In genomic region chr7:144220531-144220930, GRCh38 we compare ENCODE assay signal across 6 cellular contexts. TPM values are rescaled to one million over a fixed set of nuclear protein-coding genes. Genes with fewer than 3 reads are reported as not detected.
"Had no signal": no experiment of that assay in that cellular context is flagged by ENCODE, and none has a peak within 500 bp of the region (broad histone marks: within the 10 kb centered on the region; RNA-seq: fewer than 3 reads in every experiment).

No MANE protein-coding gene starts in this region.

RNA-seq across cellular contexts. Expression of gene OR2A42, which starts 18.9 kb away (rescaled TPM):
- total RNA-seq: HepG2, HT-29, HT1080, IMR-90, K562 had no signal
- polyA plus RNA-seq: HepG2, IgD-negative memory B cell, IMR-90, K562 had no signal

RNA-seq across cellular contexts. Expression of gene ARHGEF35, which starts 24.9 kb away (rescaled TPM):
- total RNA-seq: IMR-90 had no signal
- polyA plus RNA-seq: HepG2, IMR-90 had no signal

RNA-seq across cellular contexts. Expression of gene CTAGE4, which starts 37.3 kb away (rescaled TPM):
- total RNA-seq: HepG2, IMR-90 had no signal
- polyA plus RNA-seq: HepG2, IgD-negative memory B cell had no signal

RNA-seq across cellular contexts. Expression of gene OR2A7, which starts 44.1 kb away (rescaled TPM):
- total RNA-seq: HepG2, HT1080, IMR-90, K562 had no signal
- polyA plus RNA-seq: HepG2, IMR-90 had no signal

RNA-seq across cellular contexts. Expression of gene CTAGE8, which starts 48.6 kb away (rescaled TPM):
- total RNA-seq: HepG2, HT-29, HT1080, IMR-90 had no signal
- polyA plus RNA-seq: HepG2, IMR-90 had no signal
